Comparison of ENCODE assay signal across 14 cellular contexts in the genomic region with DNA sequence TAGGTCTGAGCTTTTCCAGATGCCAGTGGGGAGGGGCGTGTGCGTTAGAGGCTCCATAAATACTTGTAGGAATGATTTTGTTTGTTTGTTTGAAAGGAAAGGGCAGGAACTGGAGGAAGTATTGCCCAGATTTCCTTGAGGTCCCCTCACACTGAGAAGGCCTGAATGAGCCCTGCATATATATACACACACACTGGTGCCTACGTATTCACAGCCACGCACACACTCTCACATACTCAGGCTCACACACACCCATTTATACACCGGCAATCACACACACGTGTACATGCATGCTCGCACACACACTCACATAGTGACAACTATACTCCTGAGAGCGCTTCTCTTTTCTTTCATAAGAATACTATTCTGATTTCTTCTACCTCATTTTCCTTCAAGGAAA. TPM values are rescaled to one million over a fixed set of nuclear protein-coding genes. Genes with fewer than 3 reads are reported as not detected.
A peak's percentile ranks its signal among the peaks of the same experiment; 100 is the strongest.
DNase-seq lines count a peak whose midpoint lies in the region; ATAC-seq, FAIRE-seq and TF ChIP-seq lines count a peak whose summit lies in the region.
"Had no signal": no experiment of that assay in that cellular context is flagged by ENCODE, and none has a peak within 500 bp of the region (broad histone marks: within the 10 kb centered on the region; RNA-seq: fewer than 3 reads in every experiment).

No MANE protein-coding gene starts in this region.

- intact Hi-C loops in activated naive CD4-positive, alpha-beta T cell treated with anti-CD3 and anti-CD28 coated beads for 36 hours (cut with micrococcal nuclease) = loop anchor here (1.0 to 2.0 kb wide), 5 partner anchors 279 to 623 kb away; no protein-coding TSS in a partner anchor

- DNase-seq in astrocyte (ENCODE audit: low read depth) (no peak), osteocyte (ENCODE audit: extremely low spot score, unreplicated experiment) (no peak), LoVo (ENCODE audit: low spot score) (no peak)
- DNase-seq in activated naive CD4-positive, alpha-beta T cell treated with anti-CD3 and anti-CD28 coated beads for 36 hours = no peak
- DNase-seq: NCI-H510A had no signal

- H2AFZ ChIP-seq in astrocyte (ENCODE audit: low read depth, low read length) = no peak overlapping the region

- peaks cover 14% of the 10 kb centered on the region for H3K4me1 ChIP-seq in astrocyte (ENCODE audit: insufficient read depth, low read length)
- H3K4me1 ChIP-seq: pancreas had no signal

- no peak overlapping the region for H3K27ac ChIP-seq in astrocyte (ENCODE audit: low read depth, low read length)
- H3K27ac ChIP-seq: pancreas had no signal

- H4K20me1 ChIP-seq in astrocyte (ENCODE audit: insufficient read depth, low read length) = peaks cover 7% of the 10 kb centered on the region

- H3K36me3 ChIP-seq in astrocyte (ENCODE audit: insufficient read depth, low read length) = no peaks in the 10 kb centered on the region
- H3K36me3 ChIP-seq: HAP-1, heart left ventricle, pancreas had no signal

- H3K9me3 Mint-ChIP-seq in astrocyte (ENCODE audit: unreplicated experiment) (no peaks in the 10 kb centered on the region), osteocyte (ENCODE audit: unreplicated experiment) (no peaks in the 10 kb centered on the region)
- no peaks in the 10 kb centered on the region for H3K9me3 Mint-ChIP-seq in activated naive CD4-positive, alpha-beta T cell treated with anti-CD3 and anti-CD28 coated beads for 36 hours

- no peaks in the 10 kb centered on the region for H3K9me3 ChIP-seq in astrocyte (ENCODE audit: insufficient read depth, low read depth, low read length)
- H3K9me3 ChIP-seq: HAP-1, heart left ventricle, pancreas had no signal

- peak overlapping the region; percentile 83 for H3K4me2 ChIP-seq in astrocyte (ENCODE audit: low read length)

- H3K4me1 Mint-ChIP-seq in astrocyte (ENCODE audit: low read depth, unreplicated experiment) = peaks cover 18% of the 10 kb centered on the region
- H3K4me1 Mint-ChIP-seq in osteocyte (ENCODE audit: unreplicated experiment) = peaks cover 38% of the 10 kb centered on the region
- peaks cover 14% of the 10 kb centered on the region for H3K4me1 Mint-ChIP-seq in activated naive CD4-positive, alpha-beta T cell treated with anti-CD3 and anti-CD28 coated beads for 36 hours (ENCODE audit: low read depth)

- TF ChIP-seq CTCF in astrocyte (IDR thresholded peaks at IDR 0.05; ENCODE audit: insufficient read depth, low read depth, low read length) = no peak
- no peak for TF ChIP-seq CTCF in osteocyte (IDR thresholded peaks at IDR 0.05)

- ATAC-seq in GM18907 (IDR thresholded peaks at IDR 0.05; ENCODE audit: unreplicated experiment) (peak; percentile 23), HG02763 (IDR thresholded peaks at IDR 0.05; ENCODE audit: unreplicated experiment) (peak; percentile 14), GM21367 (IDR thresholded peaks at IDR 0.05; ENCODE audit: unreplicated experiment) (no peak), GM18870 (IDR thresholded peaks at IDR 0.05; ENCODE audit: unreplicated experiment) (no peak)

- FAIRE-seq in astrocyte (lab: Jason Lieb, UNC) = no peak

- no peaks in the 10 kb centered on the region for H3K79me2 ChIP-seq in astrocyte (ENCODE audit: insufficient read depth, low read length)

- H3K4me3 Mint-ChIP-seq in astrocyte (ENCODE audit: unreplicated experiment) = peak overlapping the region; percentile 89
- H3K4me3 Mint-ChIP-seq in osteocyte (ENCODE audit: unreplicated experiment) = peak overlapping the region; percentile 7
- no peak overlapping the region for H3K4me3 Mint-ChIP-seq in activated naive CD4-positive, alpha-beta T cell treated with anti-CD3 and anti-CD28 coated beads for 36 hours
- H3K4me3 Mint-ChIP-seq: CD4-positive, CD25-positive, alpha-beta regulatory T cell had no signal

- CTCF ChIA-PET in activated naive CD4-positive, alpha-beta T cell treated with anti-CD3 and anti-CD28 coated beads for 36 hours (lab: Charles Lee) = interaction anchor here (0.6 to 1.1 kb wide), 4 partner anchors 105 to 622 kb away, joined by 3 to 5 read pairs (median 4); no protein-coding TSS in a partner anchor

- H3K27me3 Mint-ChIP-seq in astrocyte (ENCODE audit: low read depth, unreplicated experiment) (peaks cover 25% of the 10 kb centered on the region), osteocyte (ENCODE audit: unreplicated experiment) (peaks cover 22% of the 10 kb centered on the region)
- peaks cover 51% of the 10 kb centered on the region for H3K27me3 Mint-ChIP-seq in activated naive CD4-positive, alpha-beta T cell treated with anti-CD3 and anti-CD28 coated beads for 36 hours (ENCODE audit: low read depth)

- H3K27ac Mint-ChIP-seq in astrocyte (ENCODE audit: unreplicated experiment) (peak overlapping the region; percentile 30), osteocyte (ENCODE audit: unreplicated experiment) (peak overlapping the region; percentile 24)
- H3K27ac Mint-ChIP-seq in activated naive CD4-positive, alpha-beta T cell treated with anti-CD3 and anti-CD28 coated beads for 36 hours = no peak overlapping the region
- H3K27ac Mint-ChIP-seq: CD4-positive, CD25-positive, alpha-beta regulatory T cell had no signal

- no peak overlapping the region for H3K9ac ChIP-seq in astrocyte (ENCODE audit: low read length)

- no peak overlapping the region for H3K4me3 ChIP-seq in astrocyte (ENCODE audit: insufficient read depth, low read depth, low read length)
- H3K4me3 ChIP-seq: lung had no signal

- H3K27me3 ChIP-seq in astrocyte (ENCODE audit: insufficient read depth, low read length) = peaks cover 9% of the 10 kb centered on the region

- no peaks in the 10 kb centered on the region for H3K36me3 Mint-ChIP-seq in astrocyte (ENCODE audit: low read depth, unreplicated experiment)
- H3K36me3 Mint-ChIP-seq in osteocyte (ENCODE audit: unreplicated experiment) = peaks cover 3% of the 10 kb centered on the region
- H3K36me3 Mint-ChIP-seq in activated naive CD4-positive, alpha-beta T cell treated with anti-CD3 and anti-CD28 coated beads for 36 hours (ENCODE audit: low read depth) = no peaks in the 10 kb centered on the region
- H3K36me3 Mint-ChIP-seq: CD4-positive, CD25-positive, alpha-beta regulatory T cell had no signal

RNA-seq across cellular contexts. Expression of a gene that starts 1.1 kb away (rescaled TPM):
- total RNA-seq in astrocyte (20.7 and 33.0 TPM in 2 replicates), osteocyte (31.8 and 40.2 TPM in 2 replicates)
- under 1 TPM; 0.30 to 0.43 TPM for total RNA-seq in activated naive CD4-positive, alpha-beta T cell treated with anti-CD3 and anti-CD28 coated beads for 36 hours
- total RNA-seq: CD4-positive, CD25-positive, alpha-beta regulatory T cell had no signal

Comparison
In these comparisons a context has a peak if more than half of its experiments do, and no peak if none do; other contexts are left out.
1. ATAC-seq: peak in GM18907 (single experiment) and HG02763 (single experiment); none in GM21367 (single experiment) and GM18870 (single experiment).
2. RNA of a gene that starts 1.1 kb away (total RNA-seq): 31.8 to 40.2 TPM in osteocyte and 20.7 to 33.0 TPM in astrocyte; 0.30 to 0.43 TPM in activated naive CD4-positive, alpha-beta T cell treated with anti-CD3 and anti-CD28 coated beads for 36 hours; every median in the first group is over 10 times any median in the second.